ENCODE assay signal across 26 cellular contexts in genomic region chr11:76717369-76717768, GRCh38. TPM values are rescaled to one million over a fixed set of nuclear protein-coding genes. Genes with fewer than 3 reads are reported as not detected.
"Had no signal": no experiment of that assay in that cellular context is flagged by ENCODE, and none has a peak within 500 bp of the region (broad histone marks: within the 10 kb centered on the region; RNA-seq: fewer than 3 reads in every experiment).

No MANE protein-coding gene starts in this region.

- H3K27ac ChIP-seq: coronary artery, dorsolateral prefrontal cortex, epithelial cell of prostate, esophagus squamous epithelium, gastrocnemius medialis, heart right ventricle, left lung, lower lobe of right lung had no signal

- H3K36me3 ChIP-seq: esophagus squamous epithelium, gastrocnemius medialis, heart right ventricle, left lung, lower lobe of right lung had no signal

- H3K9me3 ChIP-seq: esophagus squamous epithelium, gastrocnemius medialis, heart right ventricle, left lung, lower lobe of right lung had no signal

- H3K36me3 Mint-ChIP-seq: naive thymus-derived CD4-positive, alpha-beta T cell had no signal

- H3K9me3 Mint-ChIP-seq: effector memory CD8-positive, alpha-beta T cell; endodermal cell; naive thymus-derived CD4-positive, alpha-beta T cell had no signal

- H3K4me3 Mint-ChIP-seq: effector memory CD8-positive, alpha-beta T cell; endodermal cell; naive thymus-derived CD4-positive, alpha-beta T cell had no signal

- ATAC-seq: effector memory CD8-positive, alpha-beta T cell; esophagus mucosa; gastrocnemius medialis; left cardiac atrium; left lung; left ventricle myocardium superior; lower lobe of right lung; naive thymus-derived CD4-positive, alpha-beta T cell had no signal

- DNase-seq: dermis blood vessel endothelial cell; dorsolateral prefrontal cortex; effector CD8-positive, alpha-beta T cell; effector memory CD8-positive, alpha-beta T cell; endodermal cell; erythroblast; esophagus squamous epithelium; foreskin melanocyte; gastrocnemius medialis; glutamatergic neuron; head of caudate nucleus; heart right ventricle; hippocampal formation; left cardiac atrium; left lung; left ventricle myocardium superior; lower lobe of right lung; mesenchymal stem cell; midbrain; naive thymus-derived CD4-positive, alpha-beta T cell had no signal

- H3K4me3 ChIP-seq: coronary artery, dorsolateral prefrontal cortex, esophagus squamous epithelium, gastrocnemius medialis, heart right ventricle, left lung, lower lobe of right lung had no signal

- FAIRE-seq: endometrium, islet of Langerhans, keratinocyte had no signal

- H3K27me3 ChIP-seq: dorsolateral prefrontal cortex, gastrocnemius medialis had no signal

- H3K27ac Mint-ChIP-seq: effector memory CD8-positive, alpha-beta T cell; endodermal cell; naive thymus-derived CD4-positive, alpha-beta T cell had no signal

RNA-seq across cellular contexts. Expression of gene LRRC32, which starts 46.8 kb away (rescaled TPM):
- polyA plus RNA-seq: keratinocyte; naive thymus-derived CD4-positive, alpha-beta T cell had no signal
